Comparison of ENCODE assay signal across 21 cellular contexts in the genomic region with DNA sequence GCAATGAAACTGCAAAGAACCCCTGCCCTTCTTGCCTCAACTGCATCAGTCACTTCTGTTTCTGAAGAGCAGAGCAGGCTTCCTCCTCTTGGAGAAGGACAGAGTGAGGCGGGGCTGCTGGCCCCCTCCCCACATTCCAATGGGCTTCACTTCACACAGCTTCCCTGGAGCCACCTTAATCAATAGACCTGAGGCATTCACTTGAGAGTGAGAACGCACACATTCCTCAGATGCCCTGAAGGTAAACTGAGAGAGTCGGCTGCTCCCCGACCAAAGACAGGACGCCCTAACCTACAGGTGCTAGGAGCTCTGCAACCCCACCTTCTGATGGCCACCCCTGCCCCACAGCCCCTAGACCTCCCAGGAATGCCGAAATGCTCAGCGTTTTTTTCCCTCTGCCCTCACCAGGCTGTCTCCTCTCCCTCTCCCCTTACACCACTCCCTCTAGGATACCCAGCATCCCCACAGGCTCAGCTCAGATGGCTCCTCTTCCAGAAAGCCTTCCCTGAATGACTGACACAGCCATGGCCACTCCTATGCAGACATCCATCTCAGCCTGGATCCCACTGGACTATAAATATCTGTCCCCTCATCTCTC. TPM values are rescaled to one million over a fixed set of nuclear protein-coding genes. Genes with fewer than 3 reads are reported as not detected.
DNase-seq lines count a peak whose midpoint lies in the region; ATAC-seq, FAIRE-seq and TF ChIP-seq lines count a peak whose summit lies in the region.
"Had no signal": no experiment of that assay in that cellular context is flagged by ENCODE, and none has a peak within 500 bp of the region (broad histone marks: within the 10 kb centered on the region; RNA-seq: fewer than 3 reads in every experiment).

No MANE protein-coding gene starts in this region.

- WGBS in neuronal stem cell (ENCODE audit: extremely low coverage in 2 of 2, insufficient read length in 2 of 2, insufficient replicate concordance in 1 of 2), 2 donors: no CpG with 5 or more reads among the region's 7 CpGs

- no peak overlapping the region for H3K4me3 ChIP-seq in neuronal stem cell (ENCODE audit: low read length in 2 of 2)
- H3K4me3 ChIP-seq: MG63, tibial artery had no signal

- H3K27me3 Mint-ChIP-seq in CD4-positive, alpha-beta T cell: no peaks in the 10 kb centered on the region
- no peaks in the 10 kb centered on the region for H3K27me3 Mint-ChIP-seq in effector memory CD8-positive, alpha-beta T cell
- H3K27me3 Mint-ChIP-seq in natural killer cell treated with Interleukin-12 subunit alpha and Interleukin-12 subunit beta and Interleukin-15 and Interleukin-18, amount 100 ng/mL, for 72 hours: no peaks in the 10 kb centered on the region

- no peaks in the 10 kb centered on the region for H3K79me1 ChIP-seq in neuronal stem cell (ENCODE audit: low read depth, low read length)

- DNase-seq in CD4-positive, alpha-beta T cell: no peak
- no peak for DNase-seq in GM12891 (ENCODE audit: insufficient read length, low spot score)
- DNase-seq in effector memory CD8-positive, alpha-beta T cell: no peak
- DNase-seq in neuronal stem cell (ENCODE audit: low spot score): no peak
- DNase-seq in natural killer cell treated with Interleukin-12 subunit alpha and Interleukin-12 subunit beta and Interleukin-15 and Interleukin-18, amount 100 ng/mL, for 72 hours (ENCODE audit: low spot score): no peak
- DNase-seq: C1 segment of cervical spinal cord; DMS79 treated with DMSO at 0.1 percent for 48 hours; foreskin keratinocyte; MG63; NCI-H1694 treated with DMSO at 0.1 percent for 48 hours; NCI-H345; small intestine; stimulated activated CD4-positive, alpha-beta T cell treated with anti-CD3 and anti-CD28 coated beads, Interleukin-4, amount 100 ng/mL, for 4 hours; stimulated activated CD8-positive, alpha-beta memory T cell treated with anti-CD3 and anti-CD28 coated beads, Interleukin-4, amount 100 ng/mL, for 48 hours; tibial artery had no signal

- H4K91ac ChIP-seq in neuronal stem cell (ENCODE audit: low read depth, low read length, poor library complexity): no peak overlapping the region

- H3K27ac ChIP-seq in CD4-positive, alpha-beta T cell (ENCODE audit: low read depth, low read length): no peak overlapping the region
- H3K27ac ChIP-seq in neuronal stem cell (replicated peaks; ENCODE audit: low read length): no peak overlapping the region
- H3K27ac ChIP-seq: foreskin keratinocyte had no signal

- no peak for ATAC-seq in CD4-positive, alpha-beta T cell (ENCODE audit: poor library complexity)
- no peak for ATAC-seq in effector memory CD8-positive, alpha-beta T cell (replicated peaks)
- ATAC-seq in GM19467 (IDR thresholded peaks at IDR 0.05; ENCODE audit: unreplicated experiment) (no peak), GM18505 (IDR thresholded peaks at IDR 0.05; ENCODE audit: unreplicated experiment) (no peak)
- ATAC-seq in natural killer cell treated with Interleukin-12 subunit alpha and Interleukin-12 subunit beta and Interleukin-15 and Interleukin-18, amount 100 ng/mL, for 72 hours: no peak
- ATAC-seq: foreskin keratinocyte had no signal

- H3K14ac ChIP-seq in neuronal stem cell (ENCODE audit: low read length): no peak overlapping the region

- no peak overlapping the region for H3K9ac ChIP-seq in neuronal stem cell (ENCODE audit: low read depth, low read length, poor library complexity)

- H2BK5ac ChIP-seq in neuronal stem cell (ENCODE audit: low read length): no peak overlapping the region

- H3K9me3 ChIP-seq in CD4-positive, alpha-beta T cell (ENCODE audit: control insufficient read depth, low read length): no peaks in the 10 kb centered on the region
- H3K9me3 ChIP-seq in neuronal stem cell (replicated peaks in 1 of 2; ENCODE audit: control insufficient read depth in 2 of 2, insufficient read depth in 1 of 2, low read depth in 1 of 2, low read length in 2 of 2): no peaks in the 10 kb centered on the region
- H3K9me3 ChIP-seq: MG63, tibial artery had no signal

- H2AK5ac ChIP-seq in neuronal stem cell (ENCODE audit: low read depth, low read length): no peak overlapping the region

- H3K4me1 Mint-ChIP-seq in CD4-positive, alpha-beta T cell (ENCODE audit: low read depth): peaks cover 70% of the 10 kb centered on the region
- peaks cover 48 to 53% of the 10 kb centered on the region in 2 donors for H3K4me1 Mint-ChIP-seq in effector memory CD8-positive, alpha-beta T cell (ENCODE audit: low read depth in 2 of 2)
- peaks cover 27 to 43% of the 10 kb centered on the region in 2 donors for H3K4me1 Mint-ChIP-seq in natural killer cell treated with Interleukin-12 subunit alpha and Interleukin-12 subunit beta and Interleukin-15 and Interleukin-18, amount 100 ng/mL, for 72 hours (ENCODE audit: low read depth in 2 of 2)

- intact Hi-C loops in CD4-positive, alpha-beta T cell (cut with DNase I, micrococcal nuclease): no loop called here

- H2BK15ac ChIP-seq in neuronal stem cell (ENCODE audit: low read length): peak overlapping the region; percentile 72

- TF ChIP-seq POLR2A in GM12891 (IDR thresholded peaks at IDR 0.05; ENCODE audit: low read depth, low read length): no peak
- no peak for TF ChIP-seq POLR2A in GM18505 (IDR thresholded peaks at IDR 0.05; ENCODE audit: borderline replicate concordance, extremely low read depth, insufficient read depth, insufficient read length)

- H3K27me3 ChIP-seq in CD4-positive, alpha-beta T cell (ENCODE audit: control insufficient read depth, insufficient read depth, low read length): no peaks in the 10 kb centered on the region
- H3K27me3 ChIP-seq in neuronal stem cell (ENCODE audit: control insufficient read depth in 3 of 3, insufficient read depth in 3 of 3, low read depth in 1 of 3, low read length in 3 of 3): peaks cover 0 to 34% (median 0%) of the 10 kb centered on the region in 3 experiments
- H3K27me3 ChIP-seq: foreskin keratinocyte, MG63, tibial artery had no signal

- H2BK120ac ChIP-seq in neuronal stem cell (ENCODE audit: low read depth, low read length): no peak overlapping the region

- H3K36me3 ChIP-seq in neuronal stem cell (replicated peaks in 1 of 2; ENCODE audit: control insufficient read depth in 2 of 2, insufficient read depth in 2 of 2, low read length in 2 of 2): no peaks in the 10 kb centered on the region
- H3K36me3 ChIP-seq: MG63, tibial artery had no signal

- H3K4me3 Mint-ChIP-seq in CD4-positive, alpha-beta T cell: no peak overlapping the region
- no peak overlapping the region for H3K4me3 Mint-ChIP-seq in effector memory CD8-positive, alpha-beta T cell
- no peak overlapping the region for H3K4me3 Mint-ChIP-seq in natural killer cell treated with Interleukin-12 subunit alpha and Interleukin-12 subunit beta and Interleukin-15 and Interleukin-18, amount 100 ng/mL, for 72 hours

- POLR2A ChIA-PET in CD4-positive, alpha-beta T cell (lab: Charles Lee): interaction anchor here (0.8 to 1.2 kb wide), 3 partner anchors 34 to 38 kb away, joined by 3 read pairs; no protein-coding TSS in a partner anchor

- no peak overlapping the region for H3K4me2 ChIP-seq in neuronal stem cell (ENCODE audit: insufficient read depth, low read length, poor library complexity, severe bottlenecking)

- peak; percentile 47 for FAIRE-seq in GM12891 (lab: Jason Lieb, UNC)
- FAIRE-seq: astrocyte, colon, endothelial cell of umbilical vein, GM18507, small intestine had no signal

- peak overlapping the region; percentile 8 for H2BK12ac ChIP-seq in neuronal stem cell (ENCODE audit: low read length)

- peak overlapping the region; percentile 4 for H3K4ac ChIP-seq in neuronal stem cell (ENCODE audit: low read length)

- H2AFZ ChIP-seq in neuronal stem cell (ENCODE audit: low read length): no peak overlapping the region

- H3K27ac Mint-ChIP-seq in CD4-positive, alpha-beta T cell: peak overlapping the region; percentile 36
- peak overlapping the region; percentile 75 to 90 for H3K27ac Mint-ChIP-seq in effector memory CD8-positive, alpha-beta T cell
- no peak overlapping the region for H3K27ac Mint-ChIP-seq in natural killer cell treated with Interleukin-12 subunit alpha and Interleukin-12 subunit beta and Interleukin-15 and Interleukin-18, amount 100 ng/mL, for 72 hours

- H3K9me3 Mint-ChIP-seq in CD4-positive, alpha-beta T cell: no peaks in the 10 kb centered on the region
- H3K9me3 Mint-ChIP-seq in effector memory CD8-positive, alpha-beta T cell: no peaks in the 10 kb centered on the region
- no peaks in the 10 kb centered on the region for H3K9me3 Mint-ChIP-seq in natural killer cell treated with Interleukin-12 subunit alpha and Interleukin-12 subunit beta and Interleukin-15 and Interleukin-18, amount 100 ng/mL, for 72 hours

- CTCF ChIA-PET in CD4-positive, alpha-beta T cell (lab: Charles Lee): interaction anchor here (1.0 kb wide), 1 partner anchor 42 kb away, joined by 3 read pairs; no protein-coding TSS in a partner anchor

- H3K36me3 Mint-ChIP-seq in CD4-positive, alpha-beta T cell (ENCODE audit: low read depth): peaks cover 7% of the 10 kb centered on the region
- peaks cover 3% of the 10 kb centered on the region for H3K36me3 Mint-ChIP-seq in effector memory CD8-positive, alpha-beta T cell (ENCODE audit: insufficient read depth)
- no peaks in the 10 kb centered on the region for H3K36me3 Mint-ChIP-seq in natural killer cell treated with Interleukin-12 subunit alpha and Interleukin-12 subunit beta and Interleukin-15 and Interleukin-18, amount 100 ng/mL, for 72 hours

- no peak overlapping the region for H3K23ac ChIP-seq in neuronal stem cell (ENCODE audit: low read depth, low read length, poor library complexity)

- no peak overlapping the region for H4K8ac ChIP-seq in neuronal stem cell (ENCODE audit: low read depth, low read length)

- TF ChIP-seq CTCF in CD4-positive, alpha-beta T cell (IDR thresholded peaks at IDR 0.05): no peak

- peak overlapping the region; percentile 69 for H3K18ac ChIP-seq in neuronal stem cell (ENCODE audit: low read length)

- H3K4me1 ChIP-seq in neuronal stem cell (ENCODE audit: control insufficient read depth in 2 of 2, insufficient read depth in 1 of 2, low read depth in 1 of 2, low read length in 2 of 2): peaks cover 0 to 28% of the 10 kb centered on the region in 2 donors

TF ChIP-seq in GM12891, 5 proteins besides CTCF, POLR2A, EP300 and RAD21 (continues in another document):
- no peak for TF ChIP-seq TAF1 (IDR thresholded peaks at IDR 0.05; ENCODE audit: low read depth, low read length)
- no peak for TF ChIP-seq POLR2AphosphoS5 (IDR thresholded peaks at IDR 0.05; ENCODE audit: low read depth, low read length)
- no peak for TF ChIP-seq SPI1 (IDR thresholded peaks at IDR 0.05; ENCODE audit: low read depth, low read length)

RNA-seq across cellular contexts. Expression of a gene that starts 31.1 kb away (rescaled TPM):
- 10 to 100 TPM; 29.4 to 31.4 TPM for total RNA-seq in CD4-positive, alpha-beta T cell
- 2.6 TPM for polyA plus RNA-seq in GM12891 (2012; ENCODE audit: low read depth, missing spikeins)
- polyA plus RNA-seq in neuronal stem cell (2013, experiment 1 of 2): 0.06 TPM
- 0.07 TPM for polyA plus RNA-seq in neuronal stem cell (2013, experiment 2 of 2)
- total RNA-seq in natural killer cell treated with Interleukin-12 subunit alpha and Interleukin-12 subunit beta and Interleukin-15 and Interleukin-18, amount 100 ng/mL, for 72 hours: 10 to 100 TPM; 46.9 to 62.4 TPM

RNA-seq across cellular contexts. Expression of a gene that starts 49.5 kb away (rescaled TPM):
- 10 to 100 TPM; 11.3 to 11.9 TPM for total RNA-seq in CD4-positive, alpha-beta T cell
- 35.0 TPM for polyA plus RNA-seq in GM12891 (2012; ENCODE audit: low read depth, missing spikeins)
- polyA plus RNA-seq in neuronal stem cell (2013, experiment 1 of 2): 77.4 TPM
- polyA plus RNA-seq in neuronal stem cell (2013, experiment 2 of 2): 74.7 TPM
- 10 to 100 TPM; 35.5 to 36.1 TPM for total RNA-seq in natural killer cell treated with Interleukin-12 subunit alpha and Interleukin-12 subunit beta and Interleukin-15 and Interleukin-18, amount 100 ng/mL, for 72 hours

Comparison
In these comparisons a context has a peak if more than half of its experiments do, and no peak if none do; other contexts are left out.
1. H3K27ac Mint-ChIP-seq: peak in CD4-positive, alpha-beta T cell (single experiment) and effector memory CD8-positive, alpha-beta T cell (2 of 2); none in natural killer cell treated with Interleukin-12 subunit alpha and Interleukin-12 subunit beta and Interleukin-15 and Interleukin-18, amount 100 ng/mL, for 72 hours (0 of 2).